2 cellular contexts compared by ENCODE assay signal in the genomic region with DNA sequence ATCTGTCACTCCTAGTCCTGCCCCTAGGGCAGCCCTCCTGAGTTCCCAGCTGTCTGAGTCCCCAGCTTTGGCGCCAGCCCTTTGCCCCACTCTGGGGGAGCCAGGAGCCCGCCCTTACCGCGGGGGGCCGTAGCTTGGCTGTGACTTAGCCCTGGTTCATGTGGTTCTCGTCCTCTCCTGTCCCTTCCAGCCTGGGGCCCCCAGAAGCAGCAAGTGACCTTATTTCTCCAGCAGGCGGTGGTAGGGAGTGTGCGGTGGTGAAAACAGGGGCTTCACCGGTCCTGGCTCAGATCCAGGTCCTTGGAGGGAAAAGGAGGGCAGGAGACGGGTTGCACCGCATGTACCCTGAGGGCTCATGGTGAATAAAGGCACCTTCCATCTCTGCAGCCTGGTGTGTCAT.
TF ChIP-seq lines count a peak whose summit lies in the region.

No MANE protein-coding gene starts in this region.

TF ChIP-seq in SK-N-SH, 30 proteins besides CTCF, POLR2A, EP300 and RAD21 (continued from another document):
- TF ChIP-seq TAF1 (IDR thresholded peaks at IDR 0.05; ENCODE audit: borderline replicate concordance, low read depth, low read length) (no peak), CHD2 (IDR thresholded peaks at IDR 0.05; ENCODE audit: low read length, partially characterized antibody) (no peak), POLR2AphosphoS5 (IDR thresholded peaks at IDR 0.05; ENCODE audit: low read depth, low read length) (no peak), FOSL2 (IDR thresholded peaks at IDR 0.05; ENCODE audit: borderline replicate concordance, low read depth) (no peak), MEF2A (IDR thresholded peaks at IDR 0.05; ENCODE audit: borderline replicate concordance, low read depth) (no peak), EZH2phosphoT487 (IDR thresholded peaks at IDR 0.05; ENCODE audit: borderline replicate concordance, low read depth) (no peak)
- TF ChIP-seq, protein P1, sequence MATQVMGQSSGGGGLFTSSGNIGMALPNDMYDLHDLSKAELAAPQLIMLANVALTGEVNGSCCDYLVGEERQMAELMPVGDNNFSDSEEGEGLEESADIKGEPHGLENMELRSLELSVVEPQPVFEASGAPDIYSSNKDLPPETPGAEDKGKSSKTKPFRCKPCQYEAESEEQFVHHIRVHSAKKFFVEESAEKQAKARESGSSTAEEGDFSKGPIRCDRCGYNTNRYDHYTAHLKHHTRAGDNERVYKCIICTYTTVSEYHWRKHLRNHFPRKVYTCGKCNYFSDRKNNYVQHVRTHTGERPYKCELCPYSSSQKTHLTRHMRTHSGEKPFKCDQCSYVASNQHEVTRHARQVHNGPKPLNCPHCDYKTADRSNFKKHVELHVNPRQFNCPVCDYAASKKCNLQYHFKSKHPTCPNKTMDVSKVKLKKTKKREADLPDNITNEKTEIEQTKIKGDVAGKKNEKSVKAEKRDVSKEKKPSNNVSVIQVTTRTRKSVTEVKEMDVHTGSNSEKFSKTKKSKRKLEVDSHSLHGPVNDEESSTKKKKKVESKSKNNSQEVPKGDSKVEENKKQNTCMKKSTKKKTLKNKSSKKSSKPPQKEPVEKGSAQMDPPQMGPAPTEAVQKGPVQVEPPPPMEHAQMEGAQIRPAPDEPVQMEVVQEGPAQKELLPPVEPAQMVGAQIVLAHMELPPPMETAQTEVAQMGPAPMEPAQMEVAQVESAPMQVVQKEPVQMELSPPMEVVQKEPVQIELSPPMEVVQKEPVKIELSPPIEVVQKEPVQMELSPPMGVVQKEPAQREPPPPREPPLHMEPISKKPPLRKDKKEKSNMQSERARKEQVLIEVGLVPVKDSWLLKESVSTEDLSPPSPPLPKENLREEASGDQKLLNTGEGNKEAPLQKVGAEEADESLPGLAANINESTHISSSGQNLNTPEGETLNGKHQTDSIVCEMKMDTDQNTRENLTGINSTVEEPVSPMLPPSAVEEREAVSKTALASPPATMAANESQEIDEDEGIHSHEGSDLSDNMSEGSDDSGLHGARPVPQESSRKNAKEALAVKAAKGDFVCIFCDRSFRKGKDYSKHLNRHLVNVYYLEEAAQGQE (IDR thresholded peaks at IDR 0.05; ENCODE audit: low read depth, low read length) = no peak
- TF ChIP-seq, protein P2, sequence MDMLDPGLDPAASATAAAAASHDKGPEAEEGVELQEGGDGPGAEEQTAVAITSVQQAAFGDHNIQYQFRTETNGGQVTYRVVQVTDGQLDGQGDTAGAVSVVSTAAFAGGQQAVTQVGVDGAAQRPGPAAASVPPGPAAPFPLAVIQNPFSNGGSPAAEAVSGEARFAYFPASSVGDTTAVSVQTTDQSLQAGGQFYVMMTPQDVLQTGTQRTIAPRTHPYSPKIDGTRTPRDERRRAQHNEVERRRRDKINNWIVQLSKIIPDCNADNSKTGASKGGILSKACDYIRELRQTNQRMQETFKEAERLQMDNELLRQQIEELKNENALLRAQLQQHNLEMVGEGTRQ (IDR thresholded peaks at IDR 0.05; ENCODE audit: borderline replicate concordance, low read depth, low read length) = no peak
- TF ChIP-seq, protein P3, sequence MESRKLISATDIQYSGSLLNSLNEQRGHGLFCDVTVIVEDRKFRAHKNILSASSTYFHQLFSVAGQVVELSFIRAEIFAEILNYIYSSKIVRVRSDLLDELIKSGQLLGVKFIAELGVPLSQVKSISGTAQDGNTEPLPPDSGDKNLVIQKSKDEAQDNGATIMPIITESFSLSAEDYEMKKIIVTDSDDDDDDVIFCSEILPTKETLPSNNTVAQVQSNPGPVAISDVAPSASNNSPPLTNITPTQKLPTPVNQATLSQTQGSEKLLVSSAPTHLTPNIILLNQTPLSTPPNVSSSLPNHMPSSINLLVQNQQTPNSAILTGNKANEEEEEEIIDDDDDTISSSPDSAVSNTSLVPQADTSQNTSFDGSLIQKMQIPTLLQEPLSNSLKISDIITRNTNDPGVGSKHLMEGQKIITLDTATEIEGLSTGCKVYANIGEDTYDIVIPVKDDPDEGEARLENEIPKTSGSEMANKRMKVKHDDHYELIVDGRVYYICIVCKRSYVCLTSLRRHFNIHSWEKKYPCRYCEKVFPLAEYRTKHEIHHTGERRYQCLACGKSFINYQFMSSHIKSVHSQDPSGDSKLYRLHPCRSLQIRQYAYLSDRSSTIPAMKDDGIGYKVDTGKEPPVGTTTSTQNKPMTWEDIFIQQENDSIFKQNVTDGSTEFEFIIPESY (IDR thresholded peaks at IDR 0.05; ENCODE audit: borderline replicate concordance, low read depth) = no peak

TF ChIP-seq in SK-N-SH treated with all-trans-retinoic acid at 6 μM for 48 hours, 23 proteins besides CTCF, POLR2A, EP300 and RAD21 (continued from another document):
- TF ChIP-seq, protein P4, sequence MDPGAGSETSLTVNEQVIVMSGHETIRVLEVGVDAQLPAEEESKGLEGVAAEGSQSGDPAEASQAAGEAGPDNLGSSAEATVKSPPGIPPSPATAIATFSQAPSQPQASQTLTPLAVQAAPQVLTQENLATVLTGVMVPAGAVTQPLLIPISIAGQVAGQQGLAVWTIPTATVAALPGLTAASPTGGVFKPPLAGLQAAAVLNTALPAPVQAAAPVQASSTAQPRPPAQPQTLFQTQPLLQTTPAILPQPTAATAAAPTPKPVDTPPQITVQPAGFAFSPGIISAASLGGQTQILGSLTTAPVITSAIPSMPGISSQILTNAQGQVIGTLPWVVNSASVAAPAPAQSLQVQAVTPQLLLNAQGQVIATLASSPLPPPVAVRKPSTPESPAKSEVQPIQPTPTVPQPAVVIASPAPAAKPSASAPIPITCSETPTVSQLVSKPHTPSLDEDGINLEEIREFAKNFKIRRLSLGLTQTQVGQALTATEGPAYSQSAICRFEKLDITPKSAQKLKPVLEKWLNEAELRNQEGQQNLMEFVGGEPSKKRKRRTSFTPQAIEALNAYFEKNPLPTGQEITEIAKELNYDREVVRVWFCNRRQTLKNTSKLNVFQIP (CRISPR knock-in tag; IDR thresholded peaks at IDR 0.05; ENCODE audit: borderline replicate concordance, low read depth) = no peak
